8 cellular contexts compared by ENCODE assay signal in genomic region chr11:70650075-70650909, GRCh38.
DNase-seq lines count a peak whose midpoint lies in the region; ATAC-seq and TF ChIP-seq lines count a peak whose summit lies in the region.

No MANE protein-coding gene starts in this region.

- H3K4me3 Mint-ChIP-seq in endodermal cell = no peak overlapping the region
- H3K4me3 Mint-ChIP-seq in naive thymus-derived CD4-positive, alpha-beta T cell = no peak overlapping the region

- peaks cover 57% of the 10 kb centered on the region for H3K9me3 ChIP-seq in SJSA1 (replicated peaks)
- no peaks in the 10 kb centered on the region for H3K9me3 ChIP-seq in endodermal cell (ENCODE audit: control insufficient read depth, low read length)
- H3K9me3 ChIP-seq in naive thymus-derived CD4-positive, alpha-beta T cell (ENCODE audit: control insufficient read depth in 2 of 3, low read length in 3 of 3) = no peaks in the 10 kb centered on the region

- no peaks in the 10 kb centered on the region for H3K36me3 ChIP-seq in SJSA1
- no peaks in the 10 kb centered on the region for H3K36me3 ChIP-seq in endodermal cell (ENCODE audit: control insufficient read depth, insufficient read depth, low read length)
- no peaks in the 10 kb centered on the region for H3K36me3 ChIP-seq in naive thymus-derived CD4-positive, alpha-beta T cell (ENCODE audit: control insufficient read depth in 2 of 3, insufficient read depth in 3 of 3, low read length in 3 of 3)

- no peaks in the 10 kb centered on the region for H3K27me3 Mint-ChIP-seq in endodermal cell (ENCODE audit: insufficient read depth)
- peaks cover 2 to 23% (median 17%) of the 10 kb centered on the region in 5 donors for H3K27me3 Mint-ChIP-seq in naive thymus-derived CD4-positive, alpha-beta T cell

- peak; percentile 59 for ATAC-seq in naive thymus-derived CD4-positive, alpha-beta T cell
- no peak for ATAC-seq in GM21619 (IDR thresholded peaks at IDR 0.05; ENCODE audit: unreplicated experiment)

- H3K27ac ChIP-seq in SJSA1 (no peak overlapping the region), endodermal cell (ENCODE audit: low read depth, low read length) (no peak overlapping the region)
- H3K27ac ChIP-seq in naive thymus-derived CD4-positive, alpha-beta T cell (ENCODE audit: low read depth, low read length) = no peak overlapping the region

- no peak overlapping the region for H3K9ac ChIP-seq in endodermal cell (ENCODE audit: extremely low read depth, low read length, poor library complexity, severe bottlenecking)

- no peak overlapping the region for H3K4me3 ChIP-seq in SJSA1
- H3K4me3 ChIP-seq in endodermal cell (ENCODE audit: low read length) = no peak overlapping the region
- H3K4me3 ChIP-seq in naive thymus-derived CD4-positive, alpha-beta T cell (ENCODE audit: low read length) = no peak overlapping the region

- POLR2A ChIA-PET in naive thymus-derived CD4-positive, alpha-beta T cell (lab: Charles Lee) = no interaction called here

- no peak overlapping the region for H3K27ac Mint-ChIP-seq in endodermal cell
- no peak overlapping the region for H3K27ac Mint-ChIP-seq in naive thymus-derived CD4-positive, alpha-beta T cell

- intact Hi-C loops in naive thymus-derived CD4-positive, alpha-beta T cell (cut with micrococcal nuclease) = no loop called here

- H3K36me3 Mint-ChIP-seq in endodermal cell (ENCODE audit: low read depth) = no peaks in the 10 kb centered on the region
- H3K36me3 Mint-ChIP-seq in naive thymus-derived CD4-positive, alpha-beta T cell = no peaks in the 10 kb centered on the region

- H3K4me1 ChIP-seq in SJSA1 (replicated peaks) (no peaks in the 10 kb centered on the region), endodermal cell (ENCODE audit: control insufficient read depth, insufficient read depth, low read length) (no peaks in the 10 kb centered on the region)
- H3K4me1 ChIP-seq in naive thymus-derived CD4-positive, alpha-beta T cell (ENCODE audit: control insufficient read depth in 2 of 2, insufficient read depth in 2 of 2, low read length in 2 of 2) = no peaks in the 10 kb centered on the region

- peak; percentile 83 for DNase-seq in 8988T
- DNase-seq in GOT3 (lab: John Stamatoyannopoulos, UW) = peak; percentile 58
- DNase-seq in SJSA1 (ENCODE audit: low read depth in 1 of 2, low spot score in 2 of 2) = peak; percentile 51 to 71
- DNase-seq in endodermal cell = peak; percentile 96
- DNase-seq in naive thymus-derived CD4-positive, alpha-beta T cell = peak in 5 of 9 donors; percentile 6 to 46 (median 30)
- no peak for DNase-seq in NCI-H1092 treated with DMSO at 0.1 percent for 48 hours (lab: John Stamatoyannopoulos, UW)
- DNase-seq in NCI-H2029 (lab: John Stamatoyannopoulos, UW) = no peak

- CTCF ChIA-PET in naive thymus-derived CD4-positive, alpha-beta T cell (lab: Charles Lee) = no interaction called here

- WGBS in endodermal cell (ENCODE audit: insufficient coverage in 1 of 2, insufficient read length in 1 of 2), 2 experiments = 70 to 73% methylated on average over 4 of the region's 4 CpGs

- H3K9me3 Mint-ChIP-seq in endodermal cell = no peaks in the 10 kb centered on the region
- peaks cover 0 to 6% (median 3%) of the 10 kb centered on the region in 11 donors for H3K9me3 Mint-ChIP-seq in naive thymus-derived CD4-positive, alpha-beta T cell

- no peak for TF ChIP-seq CTCF in endodermal cell (conservative IDR thresholded peaks at IDR 0.05)

- H3K27me3 ChIP-seq in SJSA1 (replicated peaks) (no peaks in the 10 kb centered on the region), endodermal cell (ENCODE audit: control insufficient read depth, insufficient read depth, low read length, poor library complexity, severe bottlenecking) (no peaks in the 10 kb centered on the region)
- no peaks in the 10 kb centered on the region for H3K27me3 ChIP-seq in naive thymus-derived CD4-positive, alpha-beta T cell (ENCODE audit: control insufficient read depth in 2 of 2, insufficient read depth in 2 of 2, low read length in 2 of 2)

- no peaks in the 10 kb centered on the region for H3K4me1 Mint-ChIP-seq in endodermal cell
- no peaks in the 10 kb centered on the region for H3K4me1 Mint-ChIP-seq in naive thymus-derived CD4-positive, alpha-beta T cell

Comparison
In these comparisons a context has a peak if more than half of its experiments do, and no peak if none do; other contexts are left out.
1. DNase-seq: peak in 8988T (single experiment), GOT3 (single experiment), SJSA1 (2 of 2), endodermal cell (single experiment) and naive thymus-derived CD4-positive, alpha-beta T cell (5 of 9); none in NCI-H1092 treated with DMSO at 0.1 percent for 48 hours (single experiment) and NCI-H2029 (single experiment).